Comparison of ENCODE assay signal across 1 cellular context in the genomic region with DNA sequence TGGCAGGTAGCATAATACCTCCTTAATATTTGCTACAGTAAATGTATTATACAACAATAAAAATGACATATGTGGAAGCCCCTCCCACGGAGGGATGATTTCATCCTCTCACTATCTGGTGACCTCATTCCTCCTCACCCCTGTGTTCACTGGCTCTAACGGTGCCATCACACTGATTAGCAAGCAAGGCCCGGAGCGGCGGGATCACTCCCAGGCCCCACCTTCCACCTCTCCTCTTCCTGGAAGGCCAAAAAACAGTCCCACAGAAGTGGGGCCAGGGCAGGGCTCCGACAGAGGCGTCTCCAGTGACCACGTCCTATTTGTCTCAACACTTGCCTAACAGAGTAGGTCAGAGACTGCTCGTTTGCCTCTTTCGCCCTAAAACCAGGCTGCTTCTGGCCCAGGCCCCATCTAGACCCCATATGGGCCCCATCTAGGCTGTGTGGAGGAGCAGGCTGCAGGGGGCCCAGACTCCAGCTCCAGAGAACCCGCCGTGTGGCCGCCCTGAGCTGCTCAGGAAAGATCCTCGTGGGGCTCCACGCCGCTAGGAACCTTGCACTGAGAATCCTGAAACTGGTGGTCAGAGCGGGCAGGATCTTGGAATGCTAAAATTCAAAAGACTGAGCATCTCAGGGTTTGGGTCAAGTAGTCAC.
TF ChIP-seq lines count a peak whose summit lies in the region.

No MANE protein-coding gene starts in this region.

TF ChIP-seq in K562, 482 proteins besides CTCF, POLR2A, EP300 and RAD21 (continued from another document and continues in another):
- TF ChIP-seq, protein P1, sequence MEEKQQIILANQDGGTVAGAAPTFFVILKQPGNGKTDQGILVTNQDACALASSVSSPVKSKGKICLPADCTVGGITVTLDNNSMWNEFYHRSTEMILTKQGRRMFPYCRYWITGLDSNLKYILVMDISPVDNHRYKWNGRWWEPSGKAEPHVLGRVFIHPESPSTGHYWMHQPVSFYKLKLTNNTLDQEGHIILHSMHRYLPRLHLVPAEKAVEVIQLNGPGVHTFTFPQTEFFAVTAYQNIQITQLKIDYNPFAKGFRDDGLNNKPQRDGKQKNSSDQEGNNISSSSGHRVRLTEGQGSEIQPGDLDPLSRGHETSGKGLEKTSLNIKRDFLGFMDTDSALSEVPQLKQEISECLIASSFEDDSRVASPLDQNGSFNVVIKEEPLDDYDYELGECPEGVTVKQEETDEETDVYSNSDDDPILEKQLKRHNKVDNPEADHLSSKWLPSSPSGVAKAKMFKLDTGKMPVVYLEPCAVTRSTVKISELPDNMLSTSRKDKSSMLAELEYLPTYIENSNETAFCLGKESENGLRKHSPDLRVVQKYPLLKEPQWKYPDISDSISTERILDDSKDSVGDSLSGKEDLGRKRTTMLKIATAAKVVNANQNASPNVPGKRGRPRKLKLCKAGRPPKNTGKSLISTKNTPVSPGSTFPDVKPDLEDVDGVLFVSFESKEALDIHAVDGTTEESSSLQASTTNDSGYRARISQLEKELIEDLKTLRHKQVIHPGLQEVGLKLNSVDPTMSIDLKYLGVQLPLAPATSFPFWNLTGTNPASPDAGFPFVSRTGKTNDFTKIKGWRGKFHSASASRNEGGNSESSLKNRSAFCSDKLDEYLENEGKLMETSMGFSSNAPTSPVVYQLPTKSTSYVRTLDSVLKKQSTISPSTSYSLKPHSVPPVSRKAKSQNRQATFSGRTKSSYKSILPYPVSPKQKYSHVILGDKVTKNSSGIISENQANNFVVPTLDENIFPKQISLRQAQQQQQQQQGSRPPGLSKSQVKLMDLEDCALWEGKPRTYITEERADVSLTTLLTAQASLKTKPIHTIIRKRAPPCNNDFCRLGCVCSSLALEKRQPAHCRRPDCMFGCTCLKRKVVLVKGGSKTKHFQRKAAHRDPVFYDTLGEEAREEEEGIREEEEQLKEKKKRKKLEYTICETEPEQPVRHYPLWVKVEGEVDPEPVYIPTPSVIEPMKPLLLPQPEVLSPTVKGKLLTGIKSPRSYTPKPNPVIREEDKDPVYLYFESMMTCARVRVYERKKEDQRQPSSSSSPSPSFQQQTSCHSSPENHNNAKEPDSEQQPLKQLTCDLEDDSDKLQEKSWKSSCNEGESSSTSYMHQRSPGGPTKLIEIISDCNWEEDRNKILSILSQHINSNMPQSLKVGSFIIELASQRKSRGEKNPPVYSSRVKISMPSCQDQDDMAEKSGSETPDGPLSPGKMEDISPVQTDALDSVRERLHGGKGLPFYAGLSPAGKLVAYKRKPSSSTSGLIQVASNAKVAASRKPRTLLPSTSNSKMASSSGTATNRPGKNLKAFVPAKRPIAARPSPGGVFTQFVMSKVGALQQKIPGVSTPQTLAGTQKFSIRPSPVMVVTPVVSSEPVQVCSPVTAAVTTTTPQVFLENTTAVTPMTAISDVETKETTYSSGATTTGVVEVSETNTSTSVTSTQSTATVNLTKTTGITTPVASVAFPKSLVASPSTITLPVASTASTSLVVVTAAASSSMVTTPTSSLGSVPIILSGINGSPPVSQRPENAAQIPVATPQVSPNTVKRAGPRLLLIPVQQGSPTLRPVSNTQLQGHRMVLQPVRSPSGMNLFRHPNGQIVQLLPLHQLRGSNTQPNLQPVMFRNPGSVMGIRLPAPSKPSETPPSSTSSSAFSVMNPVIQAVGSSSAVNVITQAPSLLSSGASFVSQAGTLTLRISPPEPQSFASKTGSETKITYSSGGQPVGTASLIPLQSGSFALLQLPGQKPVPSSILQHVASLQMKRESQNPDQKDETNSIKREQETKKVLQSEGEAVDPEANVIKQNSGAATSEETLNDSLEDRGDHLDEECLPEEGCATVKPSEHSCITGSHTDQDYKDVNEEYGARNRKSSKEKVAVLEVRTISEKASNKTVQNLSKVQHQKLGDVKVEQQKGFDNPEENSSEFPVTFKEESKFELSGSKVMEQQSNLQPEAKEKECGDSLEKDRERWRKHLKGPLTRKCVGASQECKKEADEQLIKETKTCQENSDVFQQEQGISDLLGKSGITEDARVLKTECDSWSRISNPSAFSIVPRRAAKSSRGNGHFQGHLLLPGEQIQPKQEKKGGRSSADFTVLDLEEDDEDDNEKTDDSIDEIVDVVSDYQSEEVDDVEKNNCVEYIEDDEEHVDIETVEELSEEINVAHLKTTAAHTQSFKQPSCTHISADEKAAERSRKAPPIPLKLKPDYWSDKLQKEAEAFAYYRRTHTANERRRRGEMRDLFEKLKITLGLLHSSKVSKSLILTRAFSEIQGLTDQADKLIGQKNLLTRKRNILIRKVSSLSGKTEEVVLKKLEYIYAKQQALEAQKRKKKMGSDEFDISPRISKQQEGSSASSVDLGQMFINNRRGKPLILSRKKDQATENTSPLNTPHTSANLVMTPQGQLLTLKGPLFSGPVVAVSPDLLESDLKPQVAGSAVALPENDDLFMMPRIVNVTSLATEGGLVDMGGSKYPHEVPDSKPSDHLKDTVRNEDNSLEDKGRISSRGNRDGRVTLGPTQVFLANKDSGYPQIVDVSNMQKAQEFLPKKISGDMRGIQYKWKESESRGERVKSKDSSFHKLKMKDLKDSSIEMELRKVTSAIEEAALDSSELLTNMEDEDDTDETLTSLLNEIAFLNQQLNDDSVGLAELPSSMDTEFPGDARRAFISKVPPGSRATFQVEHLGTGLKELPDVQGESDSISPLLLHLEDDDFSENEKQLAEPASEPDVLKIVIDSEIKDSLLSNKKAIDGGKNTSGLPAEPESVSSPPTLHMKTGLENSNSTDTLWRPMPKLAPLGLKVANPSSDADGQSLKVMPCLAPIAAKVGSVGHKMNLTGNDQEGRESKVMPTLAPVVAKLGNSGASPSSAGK (IDR thresholded peaks at IDR 0.05): no peak; the same call in 1 of the 2 replicates
- TF ChIP-seq FOXJ3 (CRISPR knock-in tag; IDR thresholded peaks at IDR 0.05) (no peak), EHMT2 (IDR thresholded peaks at IDR 0.05) (no peak), NFRKB (IDR thresholded peaks at IDR 0.05; ENCODE audit: low read depth) (peak; percentile 66), XRCC3 (IDR thresholded peaks at IDR 0.05) (no peak), MYBL2 (IDR thresholded peaks at IDR 0.05; ENCODE audit: low read depth) (no peak), MYBL2 (CRISPR knock-in tag; IDR thresholded peaks at IDR 0.05; ENCODE audit: borderline replicate concordance) (no peak), MYC (IDR thresholded peaks at IDR 0.05; ENCODE audit: low read depth, low read length) (peak; percentile 76), MYC (CRISPR knock-in tag; IDR thresholded peaks at IDR 0.05; ENCODE audit: borderline replicate concordance, low read depth) (no peak), HDAC2 (IDR thresholded peaks at IDR 0.05) (no peak; the same call in 1 of the 2 replicates), SNIP1 (IDR thresholded peaks at IDR 0.05; ENCODE audit: low read depth) (no peak), MTF1 (CRISPR knock-in tag; IDR thresholded peaks at IDR 0.05; ENCODE audit: borderline replicate concordance) (no peak), ZNF696 (CRISPR knock-in tag; conservative IDR thresholded peaks at IDR 0.05) (no peak), ERF (CRISPR knock-in tag; IDR thresholded peaks at IDR 0.05) (peak; percentile 57; the same call in 1 of the 2 replicates), TAF7 (tag; IDR thresholded peaks at IDR 0.05) (peak; percentile 49; the same call in 1 of the 2 replicates), ZNF184 (CRISPR knock-in tag; IDR thresholded peaks at IDR 0.05) (no peak), RB1 (IDR thresholded peaks at IDR 0.05; ENCODE audit: low read depth) (no peak), CHD2 (IDR thresholded peaks at IDR 0.05; ENCODE audit: low read depth, low read length) (0 out of 2 replicates have a peak, but pooled peaks have one; percentile 22), CREBBP (IDR thresholded peaks at IDR 0.05; ENCODE audit: low read depth, low read length) (no peak), ZNF140 (CRISPR knock-in tag; IDR thresholded peaks at IDR 0.05) (no peak)
- TF ChIP-seq, protein P2, sequence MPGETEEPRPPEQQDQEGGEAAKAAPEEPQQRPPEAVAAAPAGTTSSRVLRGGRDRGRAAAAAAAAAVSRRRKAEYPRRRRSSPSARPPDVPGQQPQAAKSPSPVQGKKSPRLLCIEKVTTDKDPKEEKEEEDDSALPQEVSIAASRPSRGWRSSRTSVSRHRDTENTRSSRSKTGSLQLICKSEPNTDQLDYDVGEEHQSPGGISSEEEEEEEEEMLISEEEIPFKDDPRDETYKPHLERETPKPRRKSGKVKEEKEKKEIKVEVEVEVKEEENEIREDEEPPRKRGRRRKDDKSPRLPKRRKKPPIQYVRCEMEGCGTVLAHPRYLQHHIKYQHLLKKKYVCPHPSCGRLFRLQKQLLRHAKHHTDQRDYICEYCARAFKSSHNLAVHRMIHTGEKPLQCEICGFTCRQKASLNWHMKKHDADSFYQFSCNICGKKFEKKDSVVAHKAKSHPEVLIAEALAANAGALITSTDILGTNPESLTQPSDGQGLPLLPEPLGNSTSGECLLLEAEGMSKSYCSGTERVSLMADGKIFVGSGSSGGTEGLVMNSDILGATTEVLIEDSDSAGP (CRISPR knock-in tag; IDR thresholded peaks at IDR 0.05): no peak
- TF ChIP-seq, protein P3, sequence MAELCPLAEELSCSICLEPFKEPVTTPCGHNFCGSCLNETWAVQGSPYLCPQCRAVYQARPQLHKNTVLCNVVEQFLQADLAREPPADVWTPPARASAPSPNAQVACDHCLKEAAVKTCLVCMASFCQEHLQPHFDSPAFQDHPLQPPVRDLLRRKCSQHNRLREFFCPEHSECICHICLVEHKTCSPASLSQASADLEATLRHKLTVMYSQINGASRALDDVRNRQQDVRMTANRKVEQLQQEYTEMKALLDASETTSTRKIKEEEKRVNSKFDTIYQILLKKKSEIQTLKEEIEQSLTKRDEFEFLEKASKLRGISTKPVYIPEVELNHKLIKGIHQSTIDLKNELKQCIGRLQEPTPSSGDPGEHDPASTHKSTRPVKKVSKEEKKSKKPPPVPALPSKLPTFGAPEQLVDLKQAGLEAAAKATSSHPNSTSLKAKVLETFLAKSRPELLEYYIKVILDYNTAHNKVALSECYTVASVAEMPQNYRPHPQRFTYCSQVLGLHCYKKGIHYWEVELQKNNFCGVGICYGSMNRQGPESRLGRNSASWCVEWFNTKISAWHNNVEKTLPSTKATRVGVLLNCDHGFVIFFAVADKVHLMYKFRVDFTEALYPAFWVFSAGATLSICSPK (IDR thresholded peaks at IDR 0.05; ENCODE audit: borderline replicate concordance): no peak
- TF ChIP-seq, protein P4, sequence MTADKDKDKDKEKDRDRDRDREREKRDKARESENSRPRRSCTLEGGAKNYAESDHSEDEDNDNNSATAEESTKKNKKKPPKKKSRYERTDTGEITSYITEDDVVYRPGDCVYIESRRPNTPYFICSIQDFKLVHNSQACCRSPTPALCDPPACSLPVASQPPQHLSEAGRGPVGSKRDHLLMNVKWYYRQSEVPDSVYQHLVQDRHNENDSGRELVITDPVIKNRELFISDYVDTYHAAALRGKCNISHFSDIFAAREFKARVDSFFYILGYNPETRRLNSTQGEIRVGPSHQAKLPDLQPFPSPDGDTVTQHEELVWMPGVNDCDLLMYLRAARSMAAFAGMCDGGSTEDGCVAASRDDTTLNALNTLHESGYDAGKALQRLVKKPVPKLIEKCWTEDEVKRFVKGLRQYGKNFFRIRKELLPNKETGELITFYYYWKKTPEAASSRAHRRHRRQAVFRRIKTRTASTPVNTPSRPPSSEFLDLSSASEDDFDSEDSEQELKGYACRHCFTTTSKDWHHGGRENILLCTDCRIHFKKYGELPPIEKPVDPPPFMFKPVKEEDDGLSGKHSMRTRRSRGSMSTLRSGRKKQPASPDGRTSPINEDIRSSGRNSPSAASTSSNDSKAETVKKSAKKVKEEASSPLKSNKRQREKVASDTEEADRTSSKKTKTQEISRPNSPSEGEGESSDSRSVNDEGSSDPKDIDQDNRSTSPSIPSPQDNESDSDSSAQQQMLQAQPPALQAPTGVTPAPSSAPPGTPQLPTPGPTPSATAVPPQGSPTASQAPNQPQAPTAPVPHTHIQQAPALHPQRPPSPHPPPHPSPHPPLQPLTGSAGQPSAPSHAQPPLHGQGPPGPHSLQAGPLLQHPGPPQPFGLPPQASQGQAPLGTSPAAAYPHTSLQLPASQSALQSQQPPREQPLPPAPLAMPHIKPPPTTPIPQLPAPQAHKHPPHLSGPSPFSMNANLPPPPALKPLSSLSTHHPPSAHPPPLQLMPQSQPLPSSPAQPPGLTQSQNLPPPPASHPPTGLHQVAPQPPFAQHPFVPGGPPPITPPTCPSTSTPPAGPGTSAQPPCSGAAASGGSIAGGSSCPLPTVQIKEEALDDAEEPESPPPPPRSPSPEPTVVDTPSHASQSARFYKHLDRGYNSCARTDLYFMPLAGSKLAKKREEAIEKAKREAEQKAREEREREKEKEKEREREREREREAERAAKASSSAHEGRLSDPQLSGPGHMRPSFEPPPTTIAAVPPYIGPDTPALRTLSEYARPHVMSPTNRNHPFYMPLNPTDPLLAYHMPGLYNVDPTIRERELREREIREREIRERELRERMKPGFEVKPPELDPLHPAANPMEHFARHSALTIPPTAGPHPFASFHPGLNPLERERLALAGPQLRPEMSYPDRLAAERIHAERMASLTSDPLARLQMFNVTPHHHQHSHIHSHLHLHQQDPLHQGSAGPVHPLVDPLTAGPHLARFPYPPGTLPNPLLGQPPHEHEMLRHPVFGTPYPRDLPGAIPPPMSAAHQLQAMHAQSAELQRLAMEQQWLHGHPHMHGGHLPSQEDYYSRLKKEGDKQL (CRISPR knock-in tag; IDR thresholded peaks at IDR 0.05; ENCODE audit: borderline replicate concordance): no peak
- TF ChIP-seq, protein P5, sequence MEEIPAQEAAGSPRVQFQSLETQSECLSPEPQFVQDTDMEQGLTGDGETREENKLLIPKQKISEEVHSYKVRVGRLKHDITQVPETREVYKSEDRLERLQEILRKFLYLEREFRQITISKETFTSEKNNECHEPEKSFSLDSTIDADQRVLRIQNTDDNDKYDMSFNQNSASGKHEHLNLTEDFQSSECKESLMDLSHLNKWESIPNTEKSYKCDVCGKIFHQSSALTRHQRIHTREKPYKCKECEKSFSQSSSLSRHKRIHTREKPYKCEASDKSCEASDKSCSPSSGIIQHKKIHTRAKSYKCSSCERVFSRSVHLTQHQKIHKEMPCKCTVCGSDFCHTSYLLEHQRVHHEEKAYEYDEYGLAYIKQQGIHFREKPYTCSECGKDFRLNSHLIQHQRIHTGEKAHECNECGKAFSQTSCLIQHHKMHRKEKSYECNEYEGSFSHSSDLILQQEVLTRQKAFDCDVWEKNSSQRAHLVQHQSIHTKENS (CRISPR knock-in tag; IDR thresholded peaks at IDR 0.05): no peak
